22 cellular contexts compared by ENCODE assay signal in genomic region chr9:133968966-133969617, GRCh38. TPM values are rescaled to one million over a fixed set of nuclear protein-coding genes. Genes with fewer than 3 reads are reported as not detected.
A peak's percentile ranks its signal among the peaks of the same experiment; 100 is the strongest.
DNase-seq lines count a peak whose midpoint lies in the region; ATAC-seq and TF ChIP-seq lines count a peak whose summit lies in the region.
"Had no signal": no experiment of that assay in that cellular context is flagged by ENCODE, and none has a peak within 500 bp of the region (broad histone marks: within the 10 kb centered on the region; RNA-seq: fewer than 3 reads in every experiment).

No MANE protein-coding gene starts in this region.

- H4K20me1 ChIP-seq in BLaER1, result peaks cover 63% of the 10 kb centered on the region

- peaks cover 9% of the 10 kb centered on the region for H3K36me3 Mint-ChIP-seq in endodermal cell (ENCODE audit: low read depth)
- peaks cover 6 to 7% of the 10 kb centered on the region in 2 donors for H3K36me3 Mint-ChIP-seq in naive B cell
- no peaks in the 10 kb centered on the region for H3K36me3 Mint-ChIP-seq in activated CD4-positive, alpha-beta T cell treated with anti-CD3 and anti-CD28 coated beads, Interleukin-2, amount 10 ng/mL, durations not matched to agents 7 days and 5 days (ENCODE audit: low read depth)
- H3K36me3 Mint-ChIP-seq: activated naive CD8-positive, alpha-beta T cell treated with anti-CD3 and anti-CD28 coated beads for 36 hours; CD8-positive, alpha-beta T cell had no signal

- no peak for ATAC-seq in naive B cell (ENCODE audit: low read depth in 2 of 2)
- ATAC-seq: CD8-positive, alpha-beta T cell had no signal

- peak overlapping the region; percentile 92 for H3K4me2 ChIP-seq in BLaER1
- H3K4me2 ChIP-seq: neural progenitor cell, PC-9 had no signal

- peaks cover 18% of the 10 kb centered on the region for H3K9me3 ChIP-seq in BLaER1
- H3K9me3 ChIP-seq in endodermal cell (ENCODE audit: control insufficient read depth, low read length), result peaks cover 13% of the 10 kb centered on the region
- no peaks in the 10 kb centered on the region for H3K9me3 ChIP-seq in ascending aorta
- H3K9me3 ChIP-seq: testis had no signal

- H3K27ac Mint-ChIP-seq in endodermal cell (peak overlapping the region; percentile 35), naive B cell (peak overlapping the region in 4 of 6 donors; percentile 27 to 87 (median 67))
- H3K27ac Mint-ChIP-seq in activated CD4-positive, alpha-beta T cell treated with anti-CD3 and anti-CD28 coated beads, Interleukin-2, amount 10 ng/mL, durations not matched to agents 7 days and 5 days, result no peak overlapping the region
- H3K27ac Mint-ChIP-seq: activated naive CD8-positive, alpha-beta T cell treated with anti-CD3 and anti-CD28 coated beads for 36 hours; CD8-positive, alpha-beta T cell; dendritic cell treated with granulocyte-macrophage colony-stimulating factor and Interleukin-4, amounts not matched to agents 40 ng/mL and 50 ng/mL, for 4 days had no signal

- no peak overlapping the region for H3K9ac ChIP-seq in BLaER1
- H3K9ac ChIP-seq in endodermal cell (ENCODE audit: extremely low read depth, low read length, poor library complexity, severe bottlenecking), result no peak overlapping the region
- H3K9ac ChIP-seq: neural progenitor cell had no signal

- H3K27me3 ChIP-seq in BLaER1 (no peaks in the 10 kb centered on the region), endodermal cell (ENCODE audit: control insufficient read depth, insufficient read depth, low read length, poor library complexity, severe bottlenecking) (no peaks in the 10 kb centered on the region), ascending aorta (no peaks in the 10 kb centered on the region)
- H3K27me3 ChIP-seq: brain microvascular endothelial cell, neural progenitor cell, testis had no signal

- TF ChIP-seq CTCF in endodermal cell (conservative IDR thresholded peaks at IDR 0.05) (no peak), ascending aorta (IDR thresholded peaks at IDR 0.05) (no peak), GM20000 (IDR thresholded peaks at IDR 0.05; ENCODE audit: extremely low read depth, missing control alignments) (no peak)

- no peak overlapping the region for H3K4me3 Mint-ChIP-seq in endodermal cell
- peak overlapping the region in 4 of 8 donors; percentile 18 to 82 (median 54) for H3K4me3 Mint-ChIP-seq in naive B cell
- no peak overlapping the region for H3K4me3 Mint-ChIP-seq in activated CD4-positive, alpha-beta T cell treated with anti-CD3 and anti-CD28 coated beads, Interleukin-2, amount 10 ng/mL, durations not matched to agents 7 days and 5 days
- H3K4me3 Mint-ChIP-seq: activated naive CD8-positive, alpha-beta T cell treated with anti-CD3 and anti-CD28 coated beads for 36 hours; CD8-positive, alpha-beta T cell; dendritic cell treated with granulocyte-macrophage colony-stimulating factor and Interleukin-4, amounts not matched to agents 40 ng/mL and 50 ng/mL, for 4 days; neural progenitor cell had no signal

- 90 to 97% methylated on average over 15 to 22 of the region's 22 CpGs for WGBS in endodermal cell (ENCODE audit: insufficient coverage in 1 of 2, insufficient read length in 1 of 2), 2 experiments

- H3K4me1 Mint-ChIP-seq in endodermal cell (peaks cover 7% of the 10 kb centered on the region), naive B cell (peaks cover 64 to 90% (median 81%) of the 10 kb centered on the region in 3 donors)
- H3K4me1 Mint-ChIP-seq in activated CD4-positive, alpha-beta T cell treated with anti-CD3 and anti-CD28 coated beads, Interleukin-2, amount 10 ng/mL, durations not matched to agents 7 days and 5 days, result no peaks in the 10 kb centered on the region
- H3K4me1 Mint-ChIP-seq: activated naive CD8-positive, alpha-beta T cell treated with anti-CD3 and anti-CD28 coated beads for 36 hours had no signal

- POLR2A ChIA-PET in activated CD4-positive, alpha-beta T cell treated with anti-CD3 and anti-CD28 coated beads, Interleukin-2, amount 10 ng/mL, durations not matched to agents 7 days and 5 days (lab: Charles Lee), result no interaction called here

- peaks cover 75% of the 10 kb centered on the region for H3K4me1 ChIP-seq in BLaER1
- no peaks in the 10 kb centered on the region for H3K4me1 ChIP-seq in endodermal cell (ENCODE audit: control insufficient read depth, insufficient read depth, low read length)
- H3K4me1 ChIP-seq in ascending aorta, result no peaks in the 10 kb centered on the region

- H3K9me3 Mint-ChIP-seq in endodermal cell, result peaks cover 19% of the 10 kb centered on the region
- H3K9me3 Mint-ChIP-seq in naive B cell, result peaks cover 3 to 8% (median 4%) of the 10 kb centered on the region in 7 donors
- peaks cover 6% of the 10 kb centered on the region for H3K9me3 Mint-ChIP-seq in activated CD4-positive, alpha-beta T cell treated with anti-CD3 and anti-CD28 coated beads, Interleukin-2, amount 10 ng/mL, durations not matched to agents 7 days and 5 days

- intact Hi-C loops in ascending aorta (cut with DNase I), result no loop called here

- H3K36me3 ChIP-seq in BLaER1 (peaks cover 3% of the 10 kb centered on the region; the same call in 1 of the 2 replicates), endodermal cell (ENCODE audit: control insufficient read depth, insufficient read depth, low read length) (no peaks in the 10 kb centered on the region), ascending aorta (no peaks in the 10 kb centered on the region)
- H3K36me3 ChIP-seq: brain microvascular endothelial cell, neural progenitor cell had no signal

- no peak overlapping the region for H3K4me3 ChIP-seq in BLaER1
- H3K4me3 ChIP-seq in endodermal cell (ENCODE audit: low read length), result no peak overlapping the region
- no peak overlapping the region for H3K4me3 ChIP-seq in ascending aorta
- H3K4me3 ChIP-seq: neural progenitor cell, PC-9, SK-N-MC, testis had no signal

- CTCF ChIA-PET in activated CD4-positive, alpha-beta T cell treated with anti-CD3 and anti-CD28 coated beads, Interleukin-2, amount 10 ng/mL, durations not matched to agents 7 days and 5 days (lab: Charles Lee), result no interaction called here

- DNase-seq in NCI-H2107 (lab: John Stamatoyannopoulos, UW), result peak; percentile 69
- DNase-seq in endodermal cell, result no peak
- no peak for DNase-seq in naive B cell
- DNase-seq in activated CD4-positive, alpha-beta T cell treated with anti-CD3 and anti-CD28 coated beads, Interleukin-2, amount 10 ng/mL, durations not matched to agents 7 days and 5 days, result no peak
- no peak for DNase-seq in ascending aorta (ENCODE audit: low spot score in 2 of 2)
- DNase-seq in NAMALWA (ENCODE audit: low spot score), result no peak
- DNase-seq in GM20000 (ENCODE audit: low spot score), result no peak
- DNase-seq: activated CD4-positive, alpha-beta T cell treated with anti-CD3 and anti-CD28 coated beads for 1 hour; activated naive CD8-positive, alpha-beta T cell treated with anti-CD3 and anti-CD28 coated beads for 36 hours; brain microvascular endothelial cell; CD8-positive, alpha-beta T cell; DND-41; foreskin fibroblast; hypothalamus; islet precursor cell; NCI-H82; PC-9; testis had no signal

- peak overlapping the region; percentile 80; the same call in 1 of the 2 replicates for H3K27ac ChIP-seq in BLaER1
- H3K27ac ChIP-seq in endodermal cell (ENCODE audit: low read depth, low read length), result no peak overlapping the region
- H3K27ac ChIP-seq in ascending aorta, result no peak overlapping the region
- H3K27ac ChIP-seq: brain microvascular endothelial cell, neural progenitor cell, PC-9, SK-N-MC, testis had no signal

- no peaks in the 10 kb centered on the region for H3K27me3 Mint-ChIP-seq in endodermal cell (ENCODE audit: insufficient read depth)
- H3K27me3 Mint-ChIP-seq in naive B cell, result no peaks in the 10 kb centered on the region
- H3K27me3 Mint-ChIP-seq in activated CD4-positive, alpha-beta T cell treated with anti-CD3 and anti-CD28 coated beads, Interleukin-2, amount 10 ng/mL, durations not matched to agents 7 days and 5 days, result no peaks in the 10 kb centered on the region
- H3K27me3 Mint-ChIP-seq: activated naive CD8-positive, alpha-beta T cell treated with anti-CD3 and anti-CD28 coated beads for 36 hours; dendritic cell treated with granulocyte-macrophage colony-stimulating factor and Interleukin-4, amounts not matched to agents 40 ng/mL and 50 ng/mL, for 4 days had no signal

RNA-seq across cellular contexts. Expression of gene VAV2, which starts 23.0 kb away (rescaled TPM):
- 10 to 100 TPM; 29.8 to 35.9 TPM for total RNA-seq in endodermal cell
- 35.5 TPM for polyA plus RNA-seq in endodermal cell (2013, experiment 1 of 2)
- polyA plus RNA-seq in endodermal cell (2013, experiment 2 of 2), result 31.9 TPM
- 10 to 100 TPM in 5 of 6 donors, 1 to 10 TPM in 1; 5.7 to 33.3 (median 15.2) TPM for polyA plus RNA-seq in naive B cell (ENCODE audit: low read depth in 6 of 6)
- total RNA-seq in activated CD4-positive, alpha-beta T cell treated with anti-CD3 and anti-CD28 coated beads, Interleukin-2, amount 10 ng/mL, durations not matched to agents 7 days and 5 days, result 1 to 10 TPM; 6.2 TPM
- total RNA-seq in ascending aorta, result 12.7 TPM

RNA-seq across cellular contexts. Expression of gene BRD3OS, which starts 56.2 kb away (rescaled TPM):
- 10 to 100 TPM; 19.0 to 26.5 TPM for total RNA-seq in endodermal cell
- 24.2 TPM for polyA plus RNA-seq in endodermal cell (2013, experiment 1 of 2)
- polyA plus RNA-seq in endodermal cell (2013, experiment 2 of 2), result 19.7 TPM
- 10 to 100 TPM; 31.3 to 45.1 (median 35.9) TPM for polyA plus RNA-seq in naive B cell (ENCODE audit: low read depth in 6 of 6)
- total RNA-seq in activated CD4-positive, alpha-beta T cell treated with anti-CD3 and anti-CD28 coated beads, Interleukin-2, amount 10 ng/mL, durations not matched to agents 7 days and 5 days, result 10 to 100 TPM; 11.1 to 12.9 TPM
- 15.9 TPM for total RNA-seq in ascending aorta
